In the genomic region with DNA sequence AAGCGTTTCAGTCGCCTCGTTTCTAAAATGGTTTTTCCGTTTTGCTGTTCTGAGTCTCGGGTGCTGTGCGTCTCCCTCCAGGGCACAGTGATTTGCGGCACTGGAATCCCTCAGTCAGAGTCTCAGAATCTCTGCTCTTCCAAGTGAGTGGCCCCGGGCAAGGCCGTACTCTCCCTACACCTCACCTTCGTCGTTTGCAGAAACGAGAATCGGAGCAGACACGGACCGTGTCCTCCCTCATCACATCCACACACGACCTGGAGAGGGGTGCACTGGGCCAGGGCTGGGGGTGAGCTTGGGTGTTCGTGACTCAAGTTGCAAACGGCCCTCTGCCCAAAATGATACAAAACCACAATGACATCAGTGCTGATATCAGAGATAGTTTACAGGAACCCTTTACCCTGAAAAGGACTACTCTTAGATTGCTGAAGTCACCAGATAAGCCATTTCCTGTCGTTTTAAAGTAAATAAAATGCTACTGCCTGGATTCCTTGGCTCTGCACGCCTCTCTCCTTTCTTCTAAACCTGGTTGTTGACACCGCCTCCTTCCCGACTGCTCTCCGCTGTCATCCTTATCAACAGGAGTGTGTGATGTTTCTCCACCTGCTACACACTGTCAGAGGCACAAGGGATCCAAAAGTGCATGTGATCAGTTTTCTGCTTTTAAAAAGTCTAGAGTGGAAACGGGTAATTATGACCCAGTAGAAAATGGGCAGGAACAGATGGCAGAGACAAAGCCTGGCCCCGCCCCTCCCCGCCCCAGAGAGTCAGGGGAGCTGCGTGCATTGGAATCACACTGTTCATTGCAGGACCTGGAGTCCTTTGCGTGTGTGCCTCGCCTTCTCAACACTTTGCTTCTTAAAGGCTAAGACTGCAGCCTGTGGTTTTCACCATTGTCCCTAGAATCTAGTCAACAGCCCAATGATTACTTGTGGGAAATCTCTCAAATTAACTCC, we compare ENCODE assay signal across 8 cellular contexts. TPM values are rescaled to one million over a fixed set of nuclear protein-coding genes. Genes with fewer than 3 reads are reported as not detected.
DNase-seq lines count a peak whose midpoint lies in the region; ATAC-seq, FAIRE-seq and TF ChIP-seq lines count a peak whose summit lies in the region.

No MANE protein-coding gene starts in this region.

- H3K9me3 Mint-ChIP-seq in immature natural killer cell: peaks cover 9 to 25% (median 17%) of the 10 kb centered on the region in 6 donors

- H3K9me3 ChIP-seq in ascending aorta (peaks cover 5 to 16% of the 10 kb centered on the region in 2 donors), subcutaneous abdominal adipose tissue (ENCODE audit: control insufficient read depth in 5 of 5, low read length in 5 of 5) (peaks cover 6 to 26% (median 21%) of the 10 kb centered on the region in 5 donors)

- peak overlapping the region in 1 of 6 donors; percentile 24 for H3K27ac Mint-ChIP-seq in immature natural killer cell

- H3K4me1 Mint-ChIP-seq in immature natural killer cell: peaks cover 7 to 11% of the 10 kb centered on the region in 2 donors

- no peaks in the 10 kb centered on the region for H3K27me3 ChIP-seq in ascending aorta
- peaks cover 0 to 8% (median 4%) of the 10 kb centered on the region in 5 donors for H3K27me3 ChIP-seq in subcutaneous abdominal adipose tissue (ENCODE audit: control insufficient read depth in 5 of 5, insufficient read depth in 4 of 5, low read length in 5 of 5)

- FAIRE-seq in frontal cortex (lab: Jason Lieb, UNC): no peak

- peak; percentile 39 for DNase-seq in AG20443 (ENCODE audit: low spot score)
- DNase-seq in HuH-7.5 (ENCODE audit: low spot score): peak; percentile 37
- no peak for DNase-seq in ascending aorta (ENCODE audit: low spot score in 2 of 2)
- no peak for DNase-seq in immature natural killer cell
- DNase-seq in frontal cortex (ENCODE audit: low spot score in 2 of 2): no peak
- no peak for DNase-seq in stimulated activated naive CD4-positive, alpha-beta T cell treated with Interleukin-2 at 50 U/mL for 16 hours (lab: John Stamatoyannopoulos, UW)

- intact Hi-C loops in ascending aorta (cut with DNase I): no loop called here

- H3K4me3 Mint-ChIP-seq in immature natural killer cell: peak overlapping the region; percentile 56 to 78 (median 73)

- H3K4me1 ChIP-seq in ascending aorta (no peaks in the 10 kb centered on the region), subcutaneous abdominal adipose tissue (ENCODE audit: control insufficient read depth in 5 of 5, insufficient read depth in 5 of 5, low read length in 5 of 5) (peaks cover 2 to 52% (median 34%) of the 10 kb centered on the region in 5 donors)

- TF ChIP-seq CTCF in ascending aorta (IDR thresholded peaks at IDR 0.05): no peak

- peaks cover 5 to 21% (median 17%) of the 10 kb centered on the region in 3 donors for H3K27me3 Mint-ChIP-seq in immature natural killer cell (ENCODE audit: low read depth in 3 of 3)

- peak overlapping the region in 3 of 5 donors; percentile 67 to 68 (median 68) for H3K9ac ChIP-seq in subcutaneous abdominal adipose tissue (ENCODE audit: low read length in 5 of 5)

- H3K36me3 Mint-ChIP-seq in immature natural killer cell: peaks cover 0 to 3% (median 0%) of the 10 kb centered on the region in 3 donors

- H3K36me3 ChIP-seq in ascending aorta: no peaks in the 10 kb centered on the region
- H3K36me3 ChIP-seq in subcutaneous abdominal adipose tissue (ENCODE audit: control insufficient read depth in 5 of 5, insufficient read depth in 5 of 5, low read length in 5 of 5): no peaks in the 10 kb centered on the region

- ATAC-seq in GM19351 (IDR thresholded peaks at IDR 0.05; ENCODE audit: unreplicated experiment): no peak

- H3K4me3 ChIP-seq in ascending aorta (peak overlapping the region; percentile 32 to 57), subcutaneous abdominal adipose tissue (ENCODE audit: low read depth in 1 of 5, low read length in 5 of 5) (peak overlapping the region; percentile 29 to 74 (median 62))

- H3K27ac ChIP-seq in ascending aorta (no peak overlapping the region), subcutaneous abdominal adipose tissue (ENCODE audit: low read depth, low read length) (peak overlapping the region; percentile 55)

RNA-seq across cellular contexts. Expression of gene KIF25, which starts 38.5 kb away (rescaled TPM):
- not detected for total RNA-seq in ascending aorta
- polyA plus RNA-seq in immature natural killer cell: not detected
- total RNA-seq in frontal cortex: 0.41 TPM

RNA-seq across cellular contexts. Expression of gene FRMD1, which starts 43.1 kb away (rescaled TPM):
- total RNA-seq in ascending aorta (not detected), frontal cortex (not detected)
- polyA plus RNA-seq in immature natural killer cell: not detected

Comparison
In these comparisons a context has a peak if more than half of its experiments do, and no peak if none do; other contexts are left out.
1. DNase-seq: peak in AG20443 (single experiment) and HuH-7.5 (single experiment); none in ascending aorta (0 of 2), immature natural killer cell (0 of 3), frontal cortex (0 of 2) and stimulated activated naive CD4-positive, alpha-beta T cell treated with Interleukin-2 at 50 U/mL for 16 hours (single experiment).